Comparison of ENCODE assay signal across 7 cellular contexts in the genomic region with DNA sequence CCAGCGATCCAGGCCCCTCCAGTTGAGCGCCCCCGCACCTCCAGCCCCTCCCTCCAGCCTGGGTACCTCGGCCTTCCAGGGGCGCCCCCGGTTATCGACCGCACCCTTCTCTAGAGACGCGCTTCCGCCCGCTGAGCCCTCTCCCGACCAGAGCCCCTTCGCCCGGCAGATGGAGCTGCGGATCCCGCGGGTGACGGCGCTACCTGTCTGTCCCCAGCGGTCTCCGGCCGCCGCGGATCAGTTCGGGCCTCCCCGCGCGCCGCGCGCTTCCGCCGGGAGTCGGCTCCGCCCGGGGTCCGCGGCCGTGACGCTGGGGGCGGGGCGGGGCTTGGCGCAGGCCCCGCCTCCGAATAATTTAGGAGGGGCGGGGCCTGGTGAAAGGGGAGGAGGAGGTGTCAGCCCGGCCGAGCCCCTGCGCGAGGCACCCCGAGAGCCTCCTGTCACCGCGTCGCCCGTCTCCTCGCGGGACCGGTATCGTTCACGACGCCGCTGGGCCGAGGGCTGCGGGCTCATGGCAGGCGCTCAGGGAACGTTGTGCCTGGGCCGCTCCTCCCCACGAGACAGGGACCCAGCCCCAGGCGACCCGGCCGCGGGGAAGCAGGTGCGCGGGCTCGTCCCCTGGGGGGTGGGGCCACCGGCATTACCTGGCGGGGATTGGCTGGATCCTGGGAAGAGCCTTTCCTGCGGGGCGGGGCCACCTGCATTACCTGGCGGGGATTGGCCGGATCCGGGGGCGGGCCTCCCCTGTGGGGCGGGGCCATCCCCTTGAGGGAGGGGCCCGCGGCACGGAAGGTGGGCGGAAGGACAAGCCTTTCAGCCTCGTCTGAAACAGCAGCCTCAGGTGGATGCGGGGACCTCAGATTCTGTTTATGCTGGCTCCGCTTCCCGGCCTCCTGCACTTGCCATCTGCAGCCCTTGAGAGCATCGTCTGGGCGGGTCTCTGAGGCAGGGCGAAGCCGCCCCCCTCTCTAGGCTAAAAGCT. TPM values are rescaled to one million over a fixed set of nuclear protein-coding genes. Genes with fewer than 3 reads are reported as not detected.
DNase-seq lines count a peak whose midpoint lies in the region; ATAC-seq and TF ChIP-seq lines count a peak whose summit lies in the region.

A gene with protein sequence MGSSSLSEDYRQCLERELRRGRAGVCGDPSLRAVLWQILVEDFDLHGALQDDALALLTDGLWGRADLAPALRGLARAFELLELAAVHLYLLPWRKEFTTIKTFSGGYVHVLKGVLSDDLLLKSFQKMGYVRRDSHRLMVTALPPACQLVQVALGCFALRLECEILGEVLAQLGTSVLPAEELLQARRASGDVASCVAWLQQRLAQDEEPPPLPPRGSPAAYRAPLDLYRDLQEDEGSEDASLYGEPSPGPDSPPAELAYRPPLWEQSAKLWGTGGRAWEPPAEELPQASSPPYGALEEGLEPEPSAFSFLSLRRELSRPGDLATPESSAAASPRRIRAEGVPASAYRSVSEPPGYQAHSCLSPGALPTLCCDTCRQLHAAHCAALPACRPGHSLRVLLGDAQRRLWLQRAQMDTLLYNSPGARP (minus strand): TSS at position 281 of the 982 bp plus-strand sequence. CDS start 473 bp downstream, outside the sequence.

- in situ Hi-C loops in astrocyte of the cerebellum (cut with HindIII; ENCODE audit: low sequenced_read_pairs), result no loop called here

- peak; percentile 56 for TF ChIP-seq POLR2A in GM18505 (IDR thresholded peaks at IDR 0.05; ENCODE audit: borderline replicate concordance, extremely low read depth, insufficient read depth, insufficient read length)

- peak within 1 kb of the TSS; percentile 90 for H3K4me2 ChIP-seq in hepatocyte

- peaks cover 5% of the 10 kb centered on the region for H3K79me2 ChIP-seq in hepatocyte

- ATAC-seq in GM18505 (IDR thresholded peaks at IDR 0.05; ENCODE audit: unreplicated experiment) (peak; percentile 65), HG02885 (IDR thresholded peaks at IDR 0.05; ENCODE audit: poor library complexity, unreplicated experiment) (peak; percentile 74)

- TF ChIP-seq CTCF in astrocyte of the cerebellum (IDR thresholded peaks at IDR 0.05; ENCODE audit: low read depth, low read length, missing control alignments) (peak; percentile 12), hepatocyte (IDR thresholded peaks at IDR 0.05; ENCODE audit: poor library complexity) (peak; percentile 34), retinal pigment epithelial cell (conservative IDR thresholded peaks at IDR 0.05; ENCODE audit: low read depth, low read length) (no peak)

- H3K27me3 ChIP-seq in hepatocyte, result no peaks in the 10 kb centered on the region

- 1% methylated on average over 65 of the region's 97 CpGs for WGBS in hepatocyte (ENCODE audit: low lambda C conversion rate, missing lambda C conversion rate)

- H3K4me1 ChIP-seq in hepatocyte (ENCODE audit: insufficient read depth), result peaks cover 10% of the 10 kb centered on the region

- DNase-seq in NCI-H187 (lab: John Stamatoyannopoulos, UW) (peak; percentile 91 to 92), T-helper 9 cell (peak; percentile 97), astrocyte of the cerebellum (ENCODE audit: low read depth) (peak; percentile 64), hepatocyte (ENCODE audit: low spot score) (peak; percentile 97), retinal pigment epithelial cell (ENCODE audit: low read depth) (no peak)

- peak within 1 kb of the TSS; percentile 95 for H3K27ac ChIP-seq in hepatocyte

- peaks cover 9% of the 10 kb centered on the region for H4K20me1 ChIP-seq in hepatocyte (ENCODE audit: insufficient read depth, poor library complexity, severe bottlenecking)

- no peaks in the 10 kb centered on the region for H3K9me3 ChIP-seq in hepatocyte (ENCODE audit: low read depth)

- no peaks in the 10 kb centered on the region for H3K36me3 ChIP-seq in hepatocyte (replicated peaks; ENCODE audit: insufficient read depth, low read depth)

- H3K9me2 ChIP-seq in hepatocyte (replicated peaks; ENCODE audit: insufficient read depth), result no peaks in the 10 kb centered on the region

- H3K4me3 ChIP-seq in astrocyte of the cerebellum (ENCODE audit: low read depth, low read length), result peak within 1 kb of the TSS; percentile 63
- peak within 1 kb of the TSS; percentile 38 for H3K4me3 ChIP-seq in hepatocyte
- H3K4me3 ChIP-seq in retinal pigment epithelial cell (ENCODE audit: low read length), result peak within 1 kb of the TSS; percentile 70

- H2AFZ ChIP-seq in hepatocyte, result peak within 1 kb of the TSS; percentile 49

RNA-seq across cellular contexts. Expression of the gene that starts here (rescaled TPM):
- 20.2 and 32.9 TPM in 2 replicates for total RNA-seq in hepatocyte
- 23.6 and 25.0 TPM in 2 replicates for polyA plus RNA-seq in hepatocyte
